ENCODE assay signal across 1 cellular context in the genomic region with DNA sequence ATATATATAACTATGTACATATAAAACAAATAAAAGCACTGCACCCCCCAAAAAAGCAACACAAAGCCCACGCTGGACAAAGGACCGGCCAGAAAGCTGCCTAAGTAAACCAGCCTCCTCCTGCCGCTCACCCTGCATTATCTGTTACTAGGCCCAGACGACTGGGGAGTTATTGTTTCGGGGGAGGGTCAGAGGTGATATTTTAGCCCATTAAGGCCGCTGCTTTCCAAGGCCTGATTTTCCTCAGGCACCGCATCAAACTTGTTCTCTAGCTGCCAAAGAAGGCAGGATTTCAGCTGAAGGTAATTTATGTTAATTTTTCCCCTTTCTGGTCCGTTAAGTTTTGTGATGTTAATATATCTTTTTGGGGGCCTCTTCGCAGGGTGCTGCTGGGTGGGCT.
TF ChIP-seq lines count a peak whose summit lies in the region.

No MANE protein-coding gene starts in this region.

TF ChIP-seq in H1, 55 proteins besides CTCF, POLR2A, EP300 and RAD21:
- TF ChIP-seq CHD1 (IDR thresholded peaks at IDR 0.05; ENCODE audit: low read depth, low read length) = no peak
- TF ChIP-seq SP4 (IDR thresholded peaks at IDR 0.05; ENCODE audit: low read length) = no peak
- no peak for TF ChIP-seq RXRA (IDR thresholded peaks at IDR 0.05; ENCODE audit: insufficient read depth, low read depth, low read length)
- TF ChIP-seq FOSL1 (IDR thresholded peaks at IDR 0.05; ENCODE audit: insufficient read depth, low read depth, low read length) = no peak
- TF ChIP-seq CBX8 (IDR thresholded peaks at IDR 0.05; ENCODE audit: borderline replicate concordance, low read depth, low read length) = no peak
- no peak for TF ChIP-seq TAF1 (IDR thresholded peaks at IDR 0.05; ENCODE audit: low read depth, low read length)
